Comparison of ENCODE assay signal across 11 cellular contexts in the genomic region with DNA sequence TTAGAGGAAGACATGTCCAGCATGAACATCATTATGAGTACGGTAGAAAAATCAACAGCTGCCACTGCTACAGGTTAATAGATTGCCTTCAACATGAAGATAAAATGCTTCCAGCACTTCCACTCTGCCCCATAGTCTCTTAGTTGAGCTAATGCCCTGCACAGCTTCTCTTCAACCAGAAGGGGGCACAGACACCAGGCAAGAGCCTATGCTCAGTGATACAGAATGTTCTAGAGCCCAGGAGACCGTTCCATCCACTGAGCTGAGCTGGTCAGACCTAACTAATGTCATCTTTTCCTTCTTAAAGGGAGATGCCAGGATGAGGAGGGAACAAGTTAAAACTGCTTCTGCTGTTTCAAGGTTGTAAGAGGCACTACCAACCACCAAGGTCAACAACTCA. TPM values are rescaled to one million over a fixed set of nuclear protein-coding genes. Genes with fewer than 3 reads are reported as not detected.
DNase-seq lines count a peak whose midpoint lies in the region; ATAC-seq and TF ChIP-seq lines count a peak whose summit lies in the region.
"Had no signal": no experiment of that assay in that cellular context is flagged by ENCODE, and none has a peak within 500 bp of the region (broad histone marks: within the 10 kb centered on the region; RNA-seq: fewer than 3 reads in every experiment).

No MANE protein-coding gene starts in this region.

- peak in 1 of 2 donors; percentile 34 for DNase-seq in cardiac muscle cell (ENCODE audit: low read depth in 1 of 2, low spot score in 1 of 2)
- no peak for DNase-seq in Right ventricle myocardium inferior (ENCODE audit: missing footprints)
- DNase-seq in M059J (ENCODE audit: low read depth): peak; percentile 10
- no peak for DNase-seq in colonic mucosa
- no peak for DNase-seq in upper lobe of right lung
- no peak for DNase-seq in MV-4-11 (lab: John Stamatoyannopoulos, UW)
- no peak for DNase-seq in effector CD4-positive, alpha-beta T cell
- DNase-seq in epidermal melanocyte (ENCODE audit: insufficient read length, low spot score): no peak
- DNase-seq: SIG-M5 had no signal

- TF ChIP-seq CTCF in cardiac muscle cell (IDR thresholded peaks at IDR 0.05; ENCODE audit: low read depth, low read length) (peak; percentile 50), colonic mucosa (IDR thresholded peaks at IDR 0.05) (peak; percentile 16), upper lobe of right lung (IDR thresholded peaks at IDR 0.05) (peak; percentile 43)

- H3K27ac ChIP-seq in cardiac muscle cell (no peak overlapping the region), colonic mucosa (no peak overlapping the region), upper lobe of right lung (no peak overlapping the region)
- H3K27ac ChIP-seq: gastroesophageal sphincter had no signal

- no peak overlapping the region for H3K4me3 ChIP-seq in cardiac muscle cell
- no peak overlapping the region for H3K4me3 ChIP-seq in colonic mucosa
- no peak overlapping the region for H3K4me3 ChIP-seq in upper lobe of right lung
- H3K4me3 ChIP-seq: gastroesophageal sphincter, HAP-1 had no signal

- intact Hi-C loops in Right ventricle myocardium inferior (cut with DNase I): no loop called here
- intact Hi-C loops in colonic mucosa (cut with DNase I): no loop called here
- intact Hi-C loops in upper lobe of right lung (cut with DNase I): no loop called here

- no peaks in the 10 kb centered on the region for H3K4me1 ChIP-seq in cardiac muscle cell (ENCODE audit: low read depth)
- H3K4me1 ChIP-seq in colonic mucosa: no peaks in the 10 kb centered on the region
- no peaks in the 10 kb centered on the region for H3K4me1 ChIP-seq in upper lobe of right lung
- H3K4me1 ChIP-seq: gastroesophageal sphincter had no signal

- ATAC-seq in Right ventricle myocardium inferior (no peak), upper lobe of right lung (peak; percentile 62)
- ATAC-seq: gastroesophageal sphincter had no signal

- H3K36me3 ChIP-seq in cardiac muscle cell (no peaks in the 10 kb centered on the region), colonic mucosa (no peaks in the 10 kb centered on the region), upper lobe of right lung (no peaks in the 10 kb centered on the region)
- H3K36me3 ChIP-seq: gastroesophageal sphincter, HAP-1 had no signal

- H3K27me3 ChIP-seq in cardiac muscle cell (no peaks in the 10 kb centered on the region), colonic mucosa (no peaks in the 10 kb centered on the region), upper lobe of right lung (no peaks in the 10 kb centered on the region)
- H3K27me3 ChIP-seq: gastroesophageal sphincter had no signal

- H3K9me3 ChIP-seq in cardiac muscle cell (ENCODE audit: low read depth): no peaks in the 10 kb centered on the region
- H3K9me3 ChIP-seq in colonic mucosa: no peaks in the 10 kb centered on the region
- H3K9me3 ChIP-seq in upper lobe of right lung: no peaks in the 10 kb centered on the region
- H3K9me3 ChIP-seq: gastroesophageal sphincter, HAP-1 had no signal

- H3K9ac ChIP-seq in colonic mucosa (ENCODE audit: low read depth in 2 of 2, low read length in 2 of 2): no peak overlapping the region

RNA-seq across cellular contexts. Expression of gene SMIM10L2A, which starts 42.2 kb away (rescaled TPM):
- total RNA-seq in cardiac muscle cell (10.7 and 17.2 TPM in 2 replicates), Right ventricle myocardium inferior (1.3 TPM), colonic mucosa (under 1 TPM; 0.27 to 0.35 TPM), upper lobe of right lung (2.0 TPM)
- 9.0 and 12.8 TPM in 2 replicates for polyA plus RNA-seq in cardiac muscle cell
- 0.07 TPM in 1 of 2 replicates, not detected in the other for total RNA-seq in M059J (2014; rRNA removed; shearing (Covaris generic))

RNA-seq across cellular contexts. Expression of gene INTS6L, which starts 56.5 kb away (rescaled TPM):
- total RNA-seq in cardiac muscle cell (34.1 and 49.3 TPM in 2 replicates), Right ventricle myocardium inferior (3.2 TPM), colonic mucosa (10 to 100 TPM; 14.8 to 16.2 TPM), upper lobe of right lung (7.4 TPM)
- 21.2 and 34.4 TPM in 2 replicates for polyA plus RNA-seq in cardiac muscle cell
- total RNA-seq in M059J (2014; rRNA removed; shearing (Covaris generic)): 4.7 and 5.8 TPM in 2 replicates
